Comparison of ENCODE assay signal across 8 cellular contexts in the genomic region with DNA sequence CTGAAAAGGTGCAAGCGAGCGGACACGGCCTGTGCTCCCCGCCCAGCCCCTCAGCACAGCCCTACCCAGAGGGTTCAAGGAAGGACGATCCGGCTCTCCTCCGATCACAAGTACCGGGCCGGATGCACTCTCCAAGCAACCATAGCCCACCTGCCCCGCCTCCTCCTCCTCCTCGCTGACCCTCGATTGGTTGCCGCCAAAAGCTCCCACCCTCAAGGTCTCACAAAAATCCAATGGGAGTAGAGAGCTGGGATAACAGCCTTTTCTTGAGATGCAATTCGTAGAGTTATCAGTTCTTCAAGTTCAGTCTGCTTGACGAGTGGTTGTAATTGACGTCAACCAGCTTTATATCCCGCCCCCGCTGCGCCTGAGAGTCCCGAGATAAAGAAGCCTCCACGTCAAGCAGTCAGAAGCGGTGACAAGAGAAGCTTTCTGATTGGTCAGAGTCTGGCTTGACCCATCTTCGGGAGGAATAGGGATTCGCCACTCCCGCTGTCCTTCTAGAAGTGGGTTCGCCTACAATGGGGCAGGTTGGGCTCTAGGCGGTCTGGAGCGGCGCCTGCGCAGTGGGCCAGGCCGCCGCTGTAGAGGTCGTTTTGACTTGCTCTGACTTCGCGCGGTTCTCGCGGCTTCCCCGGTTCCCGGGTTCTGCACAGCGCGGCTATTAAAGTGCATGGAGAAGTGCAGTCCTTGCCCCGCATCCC. TPM values are rescaled to one million over a fixed set of nuclear protein-coding genes. Genes with fewer than 3 reads are reported as not detected.
DNase-seq lines count a peak whose midpoint lies in the region; ATAC-seq lines count a peak whose summit lies in the region.

A gene with protein sequence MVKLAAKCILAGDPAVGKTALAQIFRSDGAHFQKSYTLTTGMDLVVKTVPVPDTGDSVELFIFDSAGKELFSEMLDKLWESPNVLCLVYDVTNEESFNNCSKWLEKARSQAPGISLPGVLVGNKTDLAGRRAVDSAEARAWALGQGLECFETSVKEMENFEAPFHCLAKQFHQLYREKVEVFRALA (minus strand): TSS at position 154 of the 704 bp plus-strand sequence. CDS start 412 bp downstream, outside the sequence.

- H3K4me3 ChIP-seq in CD4-positive, alpha-beta memory T cell (ENCODE audit: low read length in 2 of 2), result peak within 1 kb of the TSS; percentile 51 to 64
- peak within 1 kb of the TSS; percentile 55 for H3K4me3 ChIP-seq in effector memory CD4-positive, alpha-beta T cell (ENCODE audit: insufficient read depth, low read depth, low read length, poor library complexity, severe bottlenecking)

- DNase-seq in CD4-positive, alpha-beta memory T cell, result peak; percentile 96 to 100 (median 99)
- DNase-seq in HS-27A (ENCODE audit: low read depth) (peak; percentile 92), NOMO-1 treated with DMSO at 0.1 percent for 48 hours (lab: John Stamatoyannopoulos, UW; ENCODE audit: unreplicated experiment) (peak; percentile 100), medulla oblongata (ENCODE audit: extremely low spot score) (peak; percentile 100)
- DNase-seq in activated CD8-positive, alpha-beta memory T cell treated with anti-CD3 and anti-CD28 coated beads for 4 hours (ENCODE audit: low read depth in 2 of 2), result peak; percentile 90 to 98
- DNase-seq in effector memory CD4-positive, alpha-beta T cell, result peak; percentile 94 to 98 (median 98)
- peak; percentile 93 for DNase-seq in stimulated activated CD8-positive, alpha-beta memory T cell treated with anti-CD3 and anti-CD28 coated beads, Interleukin-12 subunit alpha, Interleukin-12 subunit beta, amount 100 ng/mL, for 1 hour (ENCODE audit: low read depth)

- intact Hi-C loops in CD4-positive, alpha-beta memory T cell (cut with micrococcal nuclease), result loop anchor here (1.0 to 10.0 kb wide), 5 partner anchors 202 to 1471 kb away; a partner anchor contains a TSS

- H3K4me3 Mint-ChIP-seq in CD4-positive, alpha-beta memory T cell, result peak within 1 kb of the TSS; percentile 89 to 97 (median 92)

- peak within 1 kb of the TSS; percentile 93 to 99 (median 98) for H3K27ac Mint-ChIP-seq in CD4-positive, alpha-beta memory T cell

- no peaks in the 10 kb centered on the region for H3K9me3 Mint-ChIP-seq in CD4-positive, alpha-beta memory T cell

- no peaks in the 10 kb centered on the region for H3K27me3 Mint-ChIP-seq in CD4-positive, alpha-beta memory T cell

- peaks cover 7% of the 10 kb centered on the region in 2 donors for H3K36me3 Mint-ChIP-seq in CD4-positive, alpha-beta memory T cell

- H3K4me1 Mint-ChIP-seq in CD4-positive, alpha-beta memory T cell, result peaks cover 16 to 32% (median 24%) of the 10 kb centered on the region in 4 donors

- POLR2A ChIA-PET in CD4-positive, alpha-beta memory T cell (lab: Charles Lee; ENCODE audit: partially characterized antibody), result interaction anchor here (0.7 to 2.3 kb wide), 19 partner anchors 18 to 832 kb away, joined by 3 to 20 read pairs (median 4); a partner anchor contains a TSS

- no peaks in the 10 kb centered on the region for H3K36me3 ChIP-seq in CD4-positive, alpha-beta memory T cell (ENCODE audit: insufficient read depth, low read length)
- no peaks in the 10 kb centered on the region for H3K36me3 ChIP-seq in effector memory CD4-positive, alpha-beta T cell (ENCODE audit: control insufficient read depth, insufficient read depth, low read length)

- CTCF ChIA-PET in CD4-positive, alpha-beta memory T cell (lab: Charles Lee; ENCODE audit: partially characterized antibody), result interaction anchor here (0.9 to 3.2 kb wide), 10 partner anchors 8 to 423 kb away, joined by 3 to 19 read pairs (median 4); no protein-coding TSS in a partner anchor

- H3K4me1 ChIP-seq in CD4-positive, alpha-beta memory T cell (ENCODE audit: insufficient read depth, low read length), result peaks cover 17% of the 10 kb centered on the region
- H3K4me1 ChIP-seq in effector memory CD4-positive, alpha-beta T cell (ENCODE audit: control insufficient read depth, insufficient read depth, low read length, poor library complexity, severe bottlenecking), result peaks cover 12% of the 10 kb centered on the region

- H3K27ac ChIP-seq in CD4-positive, alpha-beta memory T cell (ENCODE audit: low read depth, low read length), result peak within 1 kb of the TSS; percentile 73
- H3K27ac ChIP-seq in effector memory CD4-positive, alpha-beta T cell (ENCODE audit: insufficient read depth, low read length, poor library complexity, severe bottlenecking), result peak within 1 kb of the TSS; percentile 82

- no peaks in the 10 kb centered on the region for H3K9me3 ChIP-seq in CD4-positive, alpha-beta memory T cell (ENCODE audit: control insufficient read depth in 1 of 2, low read length in 2 of 2)
- H3K9me3 ChIP-seq in effector memory CD4-positive, alpha-beta T cell (ENCODE audit: control insufficient read depth, low read length), result no peaks in the 10 kb centered on the region

- ATAC-seq in GM19467 (IDR thresholded peaks at IDR 0.05; ENCODE audit: unreplicated experiment), result peak; percentile 90

- H3K27me3 ChIP-seq in CD4-positive, alpha-beta memory T cell (ENCODE audit: insufficient read depth, low read length), result no peaks in the 10 kb centered on the region
- H3K27me3 ChIP-seq in effector memory CD4-positive, alpha-beta T cell (replicated peaks; ENCODE audit: control insufficient read depth, insufficient read depth, low read length, poor library complexity, severe bottlenecking), result no peaks in the 10 kb centered on the region

RNA-seq across cellular contexts. Expression of the gene that starts here (rescaled TPM):
- total RNA-seq in CD4-positive, alpha-beta memory T cell, result 10 to 100 TPM; 38.2 to 42.6 TPM
- 10 to 100 TPM in 1 of 2 donors, 1 to 10 TPM in 1; 9.8 to 11.1 TPM for polyA plus RNA-seq in CD4-positive, alpha-beta memory T cell

Comparison
In these comparisons a context has a peak if more than half of its experiments do, and no peak if none do; other contexts are left out.
1. Peak in every context shown above with its lines: DNase-seq, ATAC-seq, H3K4me3 ChIP-seq and H3K27ac ChIP-seq.